ENCODE assay signal across 13 cellular contexts in genomic region chr11:75778962-75779361, GRCh38. TPM values are rescaled to one million over a fixed set of nuclear protein-coding genes. Genes with fewer than 3 reads are reported as not detected.
DNase-seq lines count a peak whose midpoint lies in the region; ATAC-seq, FAIRE-seq and TF ChIP-seq lines count a peak whose summit lies in the region.
"Had no signal": no experiment of that assay in that cellular context is flagged by ENCODE, and none has a peak within 500 bp of the region (broad histone marks: within the 10 kb centered on the region; RNA-seq: fewer than 3 reads in every experiment).

No MANE protein-coding gene starts in this region.

- CTCF ChIA-PET in HEK293T (lab: Yijun Ruan, JAX) = interaction anchor here (1.0 kb wide), 1 partner anchor 88 kb away, joined by 3 read pairs; no protein-coding TSS in a partner anchor

- H3K27ac ChIP-seq in spleen = peak overlapping the region in 2 of 8 donors; percentile 83 to 92
- H3K27ac ChIP-seq: BLaER1 treated with 17β-estradiol and CSF1 and Interleukin-3, amounts not matched to agents 10 nM and 100 nM had no signal

- H3K27ac Mint-ChIP-seq in natural killer cell treated with Interleukin-12 subunit alpha and Interleukin-12 subunit beta and Interleukin-15 and Interleukin-18, amount 100 ng/mL, for 72 hours = no peak overlapping the region
- no peak overlapping the region for H3K27ac Mint-ChIP-seq in natural killer cell
- peak overlapping the region; percentile 64 for H3K27ac Mint-ChIP-seq in nephron progenitor cell
- H3K27ac Mint-ChIP-seq: CD4-positive, alpha-beta T cell had no signal

- H3K4me1 Mint-ChIP-seq in natural killer cell treated with Interleukin-12 subunit alpha and Interleukin-12 subunit beta and Interleukin-15 and Interleukin-18, amount 100 ng/mL, for 72 hours (ENCODE audit: low read depth in 2 of 2) = peaks cover 18 to 23% of the 10 kb centered on the region in 2 donors
- peaks cover 18 to 30% of the 10 kb centered on the region in 2 donors for H3K4me1 Mint-ChIP-seq in natural killer cell
- H3K4me1 Mint-ChIP-seq in nephron progenitor cell = no peaks in the 10 kb centered on the region

- H3K4me3 Mint-ChIP-seq in natural killer cell treated with Interleukin-12 subunit alpha and Interleukin-12 subunit beta and Interleukin-15 and Interleukin-18, amount 100 ng/mL, for 72 hours = no peak overlapping the region
- H3K4me3 Mint-ChIP-seq in natural killer cell = no peak overlapping the region
- H3K4me3 Mint-ChIP-seq in nephron progenitor cell = no peak overlapping the region
- H3K4me3 Mint-ChIP-seq: CD4-positive, alpha-beta T cell had no signal

- H3K9me3 ChIP-seq in spleen = no peaks in the 10 kb centered on the region
- H3K9me3 ChIP-seq: BLaER1 treated with 17β-estradiol and CSF1 and Interleukin-3, amounts not matched to agents 10 nM and 100 nM had no signal

- H3K36me3 ChIP-seq in spleen = no peaks in the 10 kb centered on the region
- H3K36me3 ChIP-seq: BLaER1 treated with 17β-estradiol and CSF1 and Interleukin-3, amounts not matched to agents 10 nM and 100 nM had no signal

- 72 to 93% (median 85%) methylated on average over 5 of the region's 5 CpGs for WGBS in spleen, 5 donors

- TF ChIP-seq CTCF in natural killer cell (IDR thresholded peaks at IDR 0.05) (no peak), nephron progenitor cell (IDR thresholded peaks at IDR 0.05) (no peak), spleen (IDR thresholded peaks at IDR 0.05 in 8 of 11, conservative IDR thresholded peaks at IDR 0.05 in 3 of 11) (no peak)

- FAIRE-seq in frontal cortex (lab: Jason Lieb, UNC) = no peak

- no peaks in the 10 kb centered on the region for H3K9me3 Mint-ChIP-seq in natural killer cell treated with Interleukin-12 subunit alpha and Interleukin-12 subunit beta and Interleukin-15 and Interleukin-18, amount 100 ng/mL, for 72 hours
- H3K9me3 Mint-ChIP-seq in natural killer cell (no peaks in the 10 kb centered on the region), nephron progenitor cell (no peaks in the 10 kb centered on the region)
- H3K9me3 Mint-ChIP-seq: CD4-positive, alpha-beta T cell had no signal

- H3K27me3 ChIP-seq in spleen (replicated peaks in 1 of 7) = no peaks in the 10 kb centered on the region
- H3K27me3 ChIP-seq: BLaER1 treated with 17β-estradiol and CSF1 and Interleukin-3, amounts not matched to agents 10 nM and 100 nM had no signal

- intact Hi-C loops in natural killer cell (cut with micrococcal nuclease) = no loop called here
- intact Hi-C loops in spleen (cut with DNase I; ENCODE audit: low total_unique reads) = no loop called here

- ATAC-seq in natural killer cell treated with Interleukin-12 subunit alpha and Interleukin-12 subunit beta and Interleukin-15 and Interleukin-18, amount 100 ng/mL, for 72 hours = no peak
- ATAC-seq in natural killer cell (no peak), HG02840 (IDR thresholded peaks at IDR 0.05; ENCODE audit: low FRiP score, unreplicated experiment) (no peak)
- ATAC-seq: HCT116 had no signal

- H3K27me3 Mint-ChIP-seq in natural killer cell treated with Interleukin-12 subunit alpha and Interleukin-12 subunit beta and Interleukin-15 and Interleukin-18, amount 100 ng/mL, for 72 hours = no peaks in the 10 kb centered on the region
- H3K27me3 Mint-ChIP-seq in natural killer cell (ENCODE audit: low read depth in 2 of 2) (no peaks in the 10 kb centered on the region), nephron progenitor cell (ENCODE audit: low read depth, poor library complexity) (peaks cover 10% of the 10 kb centered on the region)
- H3K27me3 Mint-ChIP-seq: CD4-positive, alpha-beta T cell had no signal

- H3K4me3 ChIP-seq in spleen = no peak overlapping the region
- H3K4me3 ChIP-seq: BLaER1 treated with 17β-estradiol and CSF1 and Interleukin-3, amounts not matched to agents 10 nM and 100 nM had no signal

- H3K4me1 ChIP-seq in spleen = peaks cover 0 to 63% (median 19%) of the 10 kb centered on the region in 6 donors

- no peaks in the 10 kb centered on the region for H3K36me3 Mint-ChIP-seq in natural killer cell treated with Interleukin-12 subunit alpha and Interleukin-12 subunit beta and Interleukin-15 and Interleukin-18, amount 100 ng/mL, for 72 hours
- H3K36me3 Mint-ChIP-seq in natural killer cell = no peaks in the 10 kb centered on the region
- no peaks in the 10 kb centered on the region for H3K36me3 Mint-ChIP-seq in nephron progenitor cell (ENCODE audit: low read depth)

- peak; percentile 28 for DNase-seq in natural killer cell treated with Interleukin-12 subunit alpha and Interleukin-12 subunit beta and Interleukin-15 and Interleukin-18, amount 100 ng/mL, for 72 hours (ENCODE audit: low spot score)
- DNase-seq in natural killer cell (no peak), nephron progenitor cell (no peak), spleen (peak; percentile 64), frontal cortex (ENCODE audit: low spot score in 2 of 2) (no peak), HEK293T (ENCODE audit: extremely low spot score) (no peak)
- DNase-seq: ACHN; Calu3; CD4-positive, alpha-beta T cell; DMS 273 treated with DMSO at 0.1 percent for 48 hours had no signal

- POLR2A ChIA-PET in HEK293T (lab: Yijun Ruan, JAX) = no interaction called here

- TF ChIP-seq POLR2A in spleen (IDR thresholded peaks at IDR 0.05) = no peak

TF ChIP-seq in HEK293T, 16 proteins besides CTCF, POLR2A, EP300 and RAD21:
- TF ChIP-seq FOXK2 (IDR thresholded peaks at IDR 0.05) = no peak
- no peak for TF ChIP-seq SP1 (IDR thresholded peaks at IDR 0.05)
- no peak for TF ChIP-seq FOXA1 (IDR thresholded peaks at IDR 0.05)
- TF ChIP-seq ZNF384 (IDR thresholded peaks at IDR 0.05) = no peak
- no peak for TF ChIP-seq L3MBTL2 (conservative IDR thresholded peaks at IDR 0.05)
- no peak for TF ChIP-seq LEF1 (IDR thresholded peaks at IDR 0.05; ENCODE audit: borderline replicate concordance)
- no peak for TF ChIP-seq NFRKB (IDR thresholded peaks at IDR 0.05)
- TF ChIP-seq FOXM1 (IDR thresholded peaks at IDR 0.05; ENCODE audit: borderline replicate concordance) = no peak
- no peak for TF ChIP-seq SUZ12 (IDR thresholded peaks at IDR 0.05)
- no peak for TF ChIP-seq TARDBP (IDR thresholded peaks at IDR 0.05)
- no peak for TF ChIP-seq CTBP1 (IDR thresholded peaks at IDR 0.05; ENCODE audit: borderline replicate concordance)
- no peak for TF ChIP-seq ARNT (IDR thresholded peaks at IDR 0.05)
- no peak for TF ChIP-seq HDGF (IDR thresholded peaks at IDR 0.05; ENCODE audit: borderline replicate concordance)
- no peak for TF ChIP-seq PKNOX1 (IDR thresholded peaks at IDR 0.05)
- no peak for TF ChIP-seq ELF4 (IDR thresholded peaks at IDR 0.05)
- TF ChIP-seq BHLHE40 (IDR thresholded peaks at IDR 0.05; ENCODE audit: borderline replicate concordance) = no peak

RNA-seq across cellular contexts. Expression of gene DGAT2, which starts 10.4 kb away (rescaled TPM):
- total RNA-seq in natural killer cell treated with Interleukin-12 subunit alpha and Interleukin-12 subunit beta and Interleukin-15 and Interleukin-18, amount 100 ng/mL, for 72 hours = 1 to 10 TPM in 1 of 2 donors, under 1 TPM in 1; 1.00 to 3.1 TPM
- total RNA-seq in natural killer cell = 1 to 10 TPM in 1 of 3 donors, under 1 TPM in 2; 0.24 to 2.8 (median 0.75) TPM
- total RNA-seq in spleen = 10 to 100 TPM; 14.1 to 71.7 (median 22.5) TPM
- polyA plus RNA-seq in spleen = 1 to 10 TPM; 3.5 to 9.5 (median 6.4) TPM
- total RNA-seq in frontal cortex = 4.1 TPM

RNA-seq across cellular contexts. Expression of gene UVRAG, which starts 36.0 kb away (rescaled TPM):
- total RNA-seq in natural killer cell treated with Interleukin-12 subunit alpha and Interleukin-12 subunit beta and Interleukin-15 and Interleukin-18, amount 100 ng/mL, for 72 hours = 10 to 100 TPM; 16.6 to 29.9 TPM
- 10 to 100 TPM; 39.9 to 52.5 (median 41.4) TPM for total RNA-seq in natural killer cell
- 10 to 100 TPM; 35.0 to 80.8 (median 58.8) TPM for total RNA-seq in spleen
- 10 to 100 TPM; 13.8 to 15.7 (median 14.8) TPM for polyA plus RNA-seq in spleen
- 35.9 TPM for total RNA-seq in frontal cortex

Comparison
In these comparisons a context has a peak if more than half of its experiments do, and no peak if none do; other contexts are left out.
1. DNase-seq: peak in natural killer cell treated with Interleukin-12 subunit alpha and Interleukin-12 subunit beta and Interleukin-15 and Interleukin-18, amount 100 ng/mL, for 72 hours (single experiment) and spleen (single experiment); none in natural killer cell (single experiment), nephron progenitor cell (single experiment), frontal cortex (0 of 2) and HEK293T (single experiment).